8 cellular contexts compared by ENCODE assay signal in genomic region chr19:50384685-50385535, GRCh38. TPM values are rescaled to one million over a fixed set of nuclear protein-coding genes. Genes with fewer than 3 reads are reported as not detected.
DNase-seq lines count a peak whose midpoint lies in the region; ATAC-seq and TF ChIP-seq lines count a peak whose summit lies in the region.

No MANE protein-coding gene starts in this region.

- no peak overlapping the region for H2BK12ac ChIP-seq in trophoblast cell (ENCODE audit: low read length)

- TF ChIP-seq CTCF in left ventricle myocardium inferior (IDR thresholded peaks at IDR 0.05; ENCODE audit: borderline replicate concordance) (no peak), esophagus muscularis mucosa (IDR thresholded peaks at IDR 0.05) (no peak)

- no peak for ATAC-seq in HG02798 (IDR thresholded peaks at IDR 0.05; ENCODE audit: poor library complexity, unreplicated experiment)

- H3K4me1 ChIP-seq in left ventricle myocardium inferior, result peaks cover 34% of the 10 kb centered on the region
- peaks cover 20 to 31% (median 21%) of the 10 kb centered on the region in 4 donors for H3K4me1 ChIP-seq in esophagus muscularis mucosa
- peaks cover 3 to 12% of the 10 kb centered on the region in 2 experiments for H3K4me1 ChIP-seq in trophoblast cell (ENCODE audit: control insufficient read depth in 1 of 2, insufficient read depth in 2 of 2, low read length in 2 of 2)

- H3K79me2 ChIP-seq in trophoblast cell (ENCODE audit: control insufficient read depth, insufficient read depth, low read length, poor library complexity), result peaks cover 10% of the 10 kb centered on the region

- no peak overlapping the region for H2BK120ac ChIP-seq in trophoblast cell (ENCODE audit: insufficient read depth, low read length, poor library complexity)

- H3K9me3 ChIP-seq in left ventricle myocardium inferior (replicated peaks), result no peaks in the 10 kb centered on the region
- no peaks in the 10 kb centered on the region for H3K9me3 ChIP-seq in SK-N-MC (ENCODE audit: low read depth, low read length)
- H3K9me3 ChIP-seq in esophagus muscularis mucosa, result no peaks in the 10 kb centered on the region
- H3K9me3 ChIP-seq in trophoblast cell (ENCODE audit: insufficient read depth, low read depth, low read length), result no peaks in the 10 kb centered on the region

- H3K9ac ChIP-seq in SK-N-MC (ENCODE audit: insufficient read length) (peak overlapping the region; percentile 80), trophoblast cell (ENCODE audit: low read length) (peak overlapping the region; percentile 44)

- peak overlapping the region; percentile 12 for H2BK5ac ChIP-seq in trophoblast cell (ENCODE audit: low read depth, low read length, poor library complexity)

- H4K91ac ChIP-seq in trophoblast cell (ENCODE audit: low read depth, low read length), result peak overlapping the region; percentile 76

- H3K4ac ChIP-seq in trophoblast cell (ENCODE audit: low read depth, low read length), result peak overlapping the region; percentile 37

- H3K36me3 ChIP-seq in left ventricle myocardium inferior, result peaks cover 31% of the 10 kb centered on the region
- peaks cover 18% of the 10 kb centered on the region; the same call in 1 of the 2 replicates for H3K36me3 ChIP-seq in SK-N-MC (ENCODE audit: insufficient read depth, low read length)
- peaks cover 19 to 46% (median 36%) of the 10 kb centered on the region in 4 donors for H3K36me3 ChIP-seq in esophagus muscularis mucosa
- H3K36me3 ChIP-seq in trophoblast cell (ENCODE audit: control insufficient read depth in 1 of 2, insufficient read depth in 2 of 2, low read length in 2 of 2), result peaks cover 48 to 49% of the 10 kb centered on the region in 2 experiments

- H3K79me1 ChIP-seq in trophoblast cell (ENCODE audit: low read length), result peaks cover 4% of the 10 kb centered on the region

- H3K14ac ChIP-seq in trophoblast cell (ENCODE audit: low read length), result peak overlapping the region; percentile 46

- no peak overlapping the region for H3K23ac ChIP-seq in trophoblast cell (ENCODE audit: low read length)

- TF ChIP-seq EP300 in esophagus muscularis mucosa (IDR thresholded peaks at IDR 0.05), result no peak

- no peak overlapping the region for H4K12ac ChIP-seq in trophoblast cell (ENCODE audit: low read depth, low read length)

- no peak overlapping the region for H4K8ac ChIP-seq in trophoblast cell (ENCODE audit: low read depth, low read length)

- peak overlapping the region; percentile 87 for H3K27ac ChIP-seq in left ventricle myocardium inferior (replicated peaks)
- H3K27ac ChIP-seq in SK-N-MC, result peak overlapping the region; percentile 63; the same call in 1 of the 2 replicates
- H3K27ac ChIP-seq in esophagus muscularis mucosa (replicated peaks in 1 of 4), result peak overlapping the region; percentile 88 to 93 (median 90)
- no peak overlapping the region for H3K27ac ChIP-seq in trophoblast cell (ENCODE audit: low read depth, low read length)

- peak overlapping the region; percentile 79 for H3K4me3 ChIP-seq in left ventricle myocardium inferior
- H3K4me3 ChIP-seq in SK-N-MC, result peak overlapping the region; percentile 86
- H3K4me3 ChIP-seq in esophagus muscularis mucosa, result peak overlapping the region; percentile 69 to 86 (median 74)
- H3K4me3 ChIP-seq in trophoblast cell (ENCODE audit: low read depth, low read length), result peak overlapping the region; percentile 87

- peak overlapping the region; percentile 92 for H2AFZ ChIP-seq in trophoblast cell (ENCODE audit: insufficient read depth, low read length, poor library complexity)

- peak overlapping the region; percentile 96 for H3K4me2 ChIP-seq in trophoblast cell (ENCODE audit: low read length)

- H2AK5ac ChIP-seq in trophoblast cell (ENCODE audit: low read length), result no peak overlapping the region

- H3K27me3 ChIP-seq in left ventricle myocardium inferior (ENCODE audit: low read depth) (no peaks in the 10 kb centered on the region), esophagus muscularis mucosa (no peaks in the 10 kb centered on the region), trophoblast cell (ENCODE audit: insufficient read depth, low read length) (no peaks in the 10 kb centered on the region)

- peak overlapping the region; percentile 17 for H3K18ac ChIP-seq in trophoblast cell (ENCODE audit: low read length)

- WGBS in esophagus muscularis mucosa, result 19% methylated on average over 26 of the region's 26 CpGs
- WGBS in trophoblast cell (ENCODE audit: extremely low coverage, insufficient coverage, insufficient read length), result no CpG with 5 or more reads among the region's 26 CpGs

- DNase-seq in left ventricle myocardium inferior, result no peak
- no peak for DNase-seq in cardiac septum (ENCODE audit: low spot score)
- no peak for DNase-seq in SK-N-MC (ENCODE audit: low read depth, low spot score)
- no peak for DNase-seq in esophagus muscularis mucosa (ENCODE audit: extremely low spot score)
- peak in 1 of 2 donors; percentile 9 for DNase-seq in trophoblast cell
- no peak for DNase-seq in cerebellum (ENCODE audit: low spot score)
- DNase-seq in SKM-1 (lab: John Stamatoyannopoulos, UW; ENCODE audit: unreplicated experiment), result no peak

- intact Hi-C loops in left ventricle myocardium inferior (cut with micrococcal nuclease), result no loop called here
- intact Hi-C loops in cardiac septum (cut with DNase I), result loop anchor here (1.0 kb wide), 1 partner anchor 126 kb away; the partner anchor contains the start of gene JOSD2
- intact Hi-C loops in esophagus muscularis mucosa (cut with DNase I), result no loop called here

- no peak for TF ChIP-seq POLR2A in esophagus muscularis mucosa (IDR thresholded peaks at IDR 0.05; ENCODE audit: low read depth)

RNA-seq across cellular contexts. Expression of gene POLD1, which starts 0.8 kb away (rescaled TPM):
- total RNA-seq in left ventricle myocardium inferior (10.8 TPM), cardiac septum (8.0 TPM), esophagus muscularis mucosa (10 to 100 TPM in 3 of 4 donors, 1 to 10 TPM in 1; 8.8 to 18.0 (median 11.6) TPM), cerebellum (15.6 TPM)
- 42.3 and 44.2 TPM in 2 replicates for polyA plus RNA-seq in trophoblast cell (2013)

RNA-seq across cellular contexts. Expression of gene NR1H2, which starts 8.7 kb away (rescaled TPM):
- total RNA-seq in left ventricle myocardium inferior, result 71.6 TPM
- 86.3 TPM for total RNA-seq in cardiac septum
- 100 to 1,000 TPM; 123 to 224 (median 191) TPM for total RNA-seq in esophagus muscularis mucosa
- 21.2 and 22.6 TPM in 2 replicates for polyA plus RNA-seq in trophoblast cell (2013)
- total RNA-seq in cerebellum, result 16.5 TPM

RNA-seq across cellular contexts. Expression of gene NAPSA, which starts 19.5 kb away (rescaled TPM):
- total RNA-seq in left ventricle myocardium inferior (0.05 TPM), cardiac septum (0.24 TPM), esophagus muscularis mucosa (1 to 10 TPM in 2 of 4 donors, under 1 TPM in 2; 0.17 to 3.7 (median 0.81) TPM), cerebellum (0.36 TPM)
- 0.25 and 0.26 TPM in 2 replicates for polyA plus RNA-seq in trophoblast cell (2013)

RNA-seq across cellular contexts. Expression of gene SPIB, which starts 33.8 kb away (rescaled TPM):
- total RNA-seq in left ventricle myocardium inferior, result not detected
- total RNA-seq in cardiac septum, result not detected
- total RNA-seq in esophagus muscularis mucosa, result under 1 TPM in 1 of 4 donors, not detected in 3; 0.17 TPM
- polyA plus RNA-seq in trophoblast cell (2013), result 1.0 and 1.4 TPM in 2 replicates
- not detected for total RNA-seq in cerebellum

RNA-seq across cellular contexts. Expression of gene MYBPC2, which starts 47.8 kb away (rescaled TPM):
- total RNA-seq in left ventricle myocardium inferior (not detected), cardiac septum (not detected), esophagus muscularis mucosa (not detected), cerebellum (0.18 TPM)
- polyA plus RNA-seq in trophoblast cell (2013), result 0.07 and 0.12 TPM in 2 replicates
